8 cellular contexts compared by ENCODE assay signal in genomic region chr16:56190903-56191806, GRCh38. TPM values are rescaled to one million over a fixed set of nuclear protein-coding genes. Genes with fewer than 3 reads are reported as not detected.
DNase-seq lines count a peak whose midpoint lies in the region; ATAC-seq and TF ChIP-seq lines count a peak whose summit lies in the region.

TSS of gene GNAO1 (plus strand) at chr16:56191489. CDS start at chr16:56192236, 747 bp downstream.

- H3K4me3 Mint-ChIP-seq in CD14-positive monocyte (peak within 1 kb of the TSS; percentile 77 to 87), GM23338 (peak within 1 kb of the TSS; percentile 81)

- no peaks in the 10 kb centered on the region for H3K9me2 ChIP-seq in GM23338 (ENCODE audit: insufficient read depth)

- peaks cover 40% of the 10 kb centered on the region for H3K27me3 ChIP-seq in GM23338 (ENCODE audit: insufficient read depth)

- DNase-seq in CD14-positive monocyte (ENCODE audit: low spot score) (no peak), GM23338 (ENCODE audit: low spot score) (peak; percentile 86), NCI-H510A (lab: John Stamatoyannopoulos, UW) (peak; percentile 80), activated T-cell treated with anti-CD3 and anti-CD28 coated beads for 48 hours (ENCODE audit: low read depth) (peak; percentile 47), epithelial cell of proximal tubule (ENCODE audit: low read depth) (no peak), midbrain (lab: John Stamatoyannopoulos, UW) (peak; percentile 92)
- peak; percentile 23 for DNase-seq in stimulated activated CD8-positive, alpha-beta memory T cell treated with anti-CD3 and anti-CD28 coated beads, Interleukin-7, amount 100 ng/mL, for 24 hours (ENCODE audit: low read depth)

- H4K20me1 ChIP-seq in GM23338 (replicated peaks; ENCODE audit: insufficient read depth) = peaks cover 9% of the 10 kb centered on the region; the same call in 1 of the 2 replicates

- H3K27ac Mint-ChIP-seq in CD14-positive monocyte = no peak within 1 kb of the TSS
- no peak within 1 kb of the TSS for H3K27ac Mint-ChIP-seq in GM23338

- no peak for TF ChIP-seq CTCF in CD14-positive monocyte (IDR thresholded peaks at IDR 0.05)
- no peak for TF ChIP-seq CTCF in GM23338 (conservative IDR thresholded peaks at IDR 0.05; ENCODE audit: low read depth in 2 of 2)
- no peak for TF ChIP-seq CTCF in epithelial cell of proximal tubule (conservative IDR thresholded peaks at IDR 0.05; ENCODE audit: low read depth, low read length)

- H3F3A ChIP-seq in GM23338 (replicated peaks; ENCODE audit: low read depth) = no peaks in the 10 kb centered on the region

- no peaks in the 10 kb centered on the region for H3K36me3 ChIP-seq in GM23338 (ENCODE audit: insufficient read depth)

- H3K4me3 ChIP-seq in GM23338 (peak within 1 kb of the TSS; percentile 93), epithelial cell of proximal tubule (ENCODE audit: low read depth, low read length) (peak within 1 kb of the TSS; percentile 34)

- H3K4me1 ChIP-seq in GM23338 (ENCODE audit: insufficient read depth) = peaks cover 50% of the 10 kb centered on the region

- H3K79me2 ChIP-seq in GM23338 (replicated peaks; ENCODE audit: insufficient read depth) = peaks cover 9% of the 10 kb centered on the region

- intact Hi-C loops in CD14-positive monocyte (cut with micrococcal nuclease) = no loop called here

- H3K27ac ChIP-seq in GM23338 (ENCODE audit: low read depth) = no peak within 1 kb of the TSS

- H3K36me3 Mint-ChIP-seq in CD14-positive monocyte (peaks cover 0 to 6% of the 10 kb centered on the region in 2 donors), GM23338 (ENCODE audit: low read depth) (no peaks in the 10 kb centered on the region)

- ATAC-seq in GM23338 (peak; percentile 46), GM19328 (IDR thresholded peaks at IDR 0.05; ENCODE audit: unreplicated experiment) (no peak)

- H2AFZ ChIP-seq in GM23338 = peak within 1 kb of the TSS; percentile 98

- peaks cover 0 to 30% (median 11%) of the 10 kb centered on the region in 7 donors for H3K9me3 Mint-ChIP-seq in CD14-positive monocyte
- no peaks in the 10 kb centered on the region; the same call in 2 of the 3 replicates for H3K9me3 Mint-ChIP-seq in GM23338

- H3K4me1 Mint-ChIP-seq in CD14-positive monocyte (peaks cover 21% of the 10 kb centered on the region), GM23338 (peaks cover 44% of the 10 kb centered on the region)

- H3K4me2 ChIP-seq in GM23338 = peak within 1 kb of the TSS; percentile 97

- H3K27me3 Mint-ChIP-seq in CD14-positive monocyte (ENCODE audit: low read depth in 3 of 3) = peaks cover 83 to 92% (median 85%) of the 10 kb centered on the region in 3 donors
- H3K27me3 Mint-ChIP-seq in GM23338 (ENCODE audit: insufficient read depth, low read depth, poor library complexity) = peaks cover 32% of the 10 kb centered on the region

TF ChIP-seq in GM23338, 12 proteins besides CTCF, POLR2A, EP300 and RAD21:
- TF ChIP-seq NANOG (IDR thresholded peaks at IDR 0.05; ENCODE audit: borderline replicate concordance) (no peak), POLR2AphosphoS5 (IDR thresholded peaks at IDR 0.05; ENCODE audit: low read depth) (peak; percentile 46), REST (IDR thresholded peaks at IDR 0.05; ENCODE audit: unreplicated experiment) (peak; percentile 27), ZNF462 (CRISPR knock-in tag; IDR thresholded peaks at IDR 0.05) (no peak), CREB1 (CRISPR knock-in tag; IDR thresholded peaks at IDR 0.05; ENCODE audit: low read depth) (0 out of 2 replicates have a peak, but pooled peaks have one; percentile 12)

RNA-seq across cellular contexts. Expression of gene GNAO1, which starts in this region (rescaled TPM):
- polyA plus RNA-seq in CD14-positive monocyte (not detected), GM23338 (2016; fragmentation: Nextera tagmentation; extraction: Ambion mirVana) (6.5 and 7.5 TPM in 2 replicates)
- total RNA-seq in GM23338 (2014; rRNA removed; shearing (Covaris generic)) = 20.0 and 24.8 TPM in 2 replicates
- total RNA-seq in epithelial cell of proximal tubule = 1.1 TPM in 1 of 2 replicates, not detected in the other

Comparison
In these comparisons a context has a peak if more than half of its experiments do, and no peak if none do; other contexts are left out.
1. RNA of gene GNAO1 (total RNA-seq): 20.0 to 24.8 TPM in GM23338; 1.1 TPM in epithelial cell of proximal tubule; every median in the first group is over 10 times any median in the second.
2. DNase-seq: peak in GM23338 (single experiment), NCI-H510A (single experiment), activated T-cell treated with anti-CD3 and anti-CD28 coated beads for 48 hours (single experiment), midbrain (single experiment) and stimulated activated CD8-positive, alpha-beta memory T cell treated with anti-CD3 and anti-CD28 coated beads, Interleukin-7, amount 100 ng/mL, for 24 hours (single experiment); none in CD14-positive monocyte (single experiment) and epithelial cell of proximal tubule (single experiment).